ENCODE assay signal across 1 cellular context in the genomic region with DNA sequence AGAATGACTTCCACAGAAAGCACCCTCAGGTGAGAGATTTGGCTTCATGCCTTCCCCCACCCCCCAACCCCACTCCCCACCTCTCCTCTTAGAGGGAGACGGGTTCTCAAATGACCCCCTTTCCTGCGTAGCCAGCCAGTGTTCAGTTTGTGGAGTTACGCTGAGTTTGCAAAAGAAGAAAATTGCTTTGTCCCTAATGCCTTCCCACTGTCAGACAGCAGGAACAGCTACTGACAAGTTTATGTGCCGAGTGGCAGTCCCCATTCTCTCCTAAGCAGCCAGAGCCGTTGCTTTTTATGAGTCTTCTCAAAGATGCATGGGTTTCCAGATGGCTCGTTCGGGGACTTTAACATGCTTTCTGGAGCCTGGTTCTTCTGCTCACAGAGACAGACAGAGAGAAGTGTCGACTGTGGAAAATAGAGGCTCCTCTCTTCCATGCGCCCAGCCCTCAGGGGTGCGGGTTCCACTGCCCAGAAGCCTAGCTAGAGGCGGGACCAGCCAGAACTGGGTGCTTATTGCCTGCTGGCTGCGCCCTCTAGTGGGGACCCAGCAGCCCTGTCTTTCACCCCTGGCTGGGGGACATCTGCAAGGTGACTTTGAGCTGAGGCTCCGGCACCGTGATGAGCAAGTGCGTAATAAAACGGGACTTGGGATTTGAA.
A peak's percentile ranks its signal among the peaks of the same experiment; 100 is the strongest.
TF ChIP-seq lines count a peak whose summit lies in the region.

No MANE protein-coding gene starts in this region.

TF ChIP-seq in HepG2, 621 proteins besides CTCF, POLR2A, EP300 and RAD21 (continued from another document and continues in another):
- TF ChIP-seq, protein P1, sequence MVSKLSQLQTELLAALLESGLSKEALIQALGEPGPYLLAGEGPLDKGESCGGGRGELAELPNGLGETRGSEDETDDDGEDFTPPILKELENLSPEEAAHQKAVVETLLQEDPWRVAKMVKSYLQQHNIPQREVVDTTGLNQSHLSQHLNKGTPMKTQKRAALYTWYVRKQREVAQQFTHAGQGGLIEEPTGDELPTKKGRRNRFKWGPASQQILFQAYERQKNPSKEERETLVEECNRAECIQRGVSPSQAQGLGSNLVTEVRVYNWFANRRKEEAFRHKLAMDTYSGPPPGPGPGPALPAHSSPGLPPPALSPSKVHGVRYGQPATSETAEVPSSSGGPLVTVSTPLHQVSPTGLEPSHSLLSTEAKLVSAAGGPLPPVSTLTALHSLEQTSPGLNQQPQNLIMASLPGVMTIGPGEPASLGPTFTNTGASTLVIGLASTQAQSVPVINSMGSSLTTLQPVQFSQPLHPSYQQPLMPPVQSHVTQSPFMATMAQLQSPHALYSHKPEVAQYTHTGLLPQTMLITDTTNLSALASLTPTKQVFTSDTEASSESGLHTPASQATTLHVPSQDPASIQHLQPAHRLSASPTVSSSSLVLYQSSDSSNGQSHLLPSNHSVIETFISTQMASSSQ (IDR thresholded peaks at IDR 0.05; ENCODE audit: low read depth), result no peak
- TF ChIP-seq, protein P1 (CRISPR knock-in tag; IDR thresholded peaks at IDR 0.05; ENCODE audit: borderline replicate concordance), result no peak
- TF ChIP-seq SP2 (CRISPR knock-in tag; IDR thresholded peaks at IDR 0.05), result no peak
- TF ChIP-seq ZNF460 (CRISPR knock-in tag; IDR thresholded peaks at IDR 0.05; ENCODE audit: borderline replicate concordance), result no peak
- no peak for TF ChIP-seq HNRNPLL (IDR thresholded peaks at IDR 0.05; ENCODE audit: low read depth, low read length, poor library complexity, severe bottlenecking)
- no peak for TF ChIP-seq ZNF326 (CRISPR knock-in tag; IDR thresholded peaks at IDR 0.05; ENCODE audit: borderline replicate concordance)
- TF ChIP-seq ZNF383 (CRISPR knock-in tag; IDR thresholded peaks at IDR 0.05; ENCODE audit: borderline replicate concordance), result no peak
- TF ChIP-seq TCF7L2 (IDR thresholded peaks at IDR 0.05; ENCODE audit: low read depth, low read length), result no peak
- TF ChIP-seq, protein P2, sequence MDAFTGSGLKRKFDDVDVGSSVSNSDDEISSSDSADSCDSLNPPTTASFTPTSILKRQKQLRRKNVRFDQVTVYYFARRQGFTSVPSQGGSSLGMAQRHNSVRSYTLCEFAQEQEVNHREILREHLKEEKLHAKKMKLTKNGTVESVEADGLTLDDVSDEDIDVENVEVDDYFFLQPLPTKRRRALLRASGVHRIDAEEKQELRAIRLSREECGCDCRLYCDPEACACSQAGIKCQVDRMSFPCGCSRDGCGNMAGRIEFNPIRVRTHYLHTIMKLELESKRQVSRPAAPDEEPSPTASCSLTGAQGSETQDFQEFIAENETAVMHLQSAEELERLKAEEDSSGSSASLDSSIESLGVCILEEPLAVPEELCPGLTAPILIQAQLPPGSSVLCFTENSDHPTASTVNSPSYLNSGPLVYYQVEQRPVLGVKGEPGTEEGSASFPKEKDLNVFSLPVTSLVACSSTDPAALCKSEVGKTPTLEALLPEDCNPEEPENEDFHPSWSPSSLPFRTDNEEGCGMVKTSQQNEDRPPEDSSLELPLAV (CRISPR knock-in tag; conservative IDR thresholded peaks at IDR 0.05; ENCODE audit: low read depth), result no peak
- TF ChIP-seq ZNF777 (CRISPR knock-in tag; IDR thresholded peaks at IDR 0.05), result no peak
- TF ChIP-seq PHF21A (CRISPR knock-in tag; IDR thresholded peaks at IDR 0.05), result no peak
- TF ChIP-seq, protein P3, sequence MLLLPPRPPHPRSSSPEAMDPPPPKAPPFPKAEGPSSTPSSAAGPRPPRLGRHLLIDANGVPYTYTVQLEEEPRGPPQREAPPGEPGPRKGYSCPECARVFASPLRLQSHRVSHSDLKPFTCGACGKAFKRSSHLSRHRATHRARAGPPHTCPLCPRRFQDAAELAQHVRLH (CRISPR knock-in tag; IDR thresholded peaks at IDR 0.05; ENCODE audit: borderline replicate concordance, low read depth), result no peak
- TF ChIP-seq RBAK (CRISPR knock-in tag; IDR thresholded peaks at IDR 0.05), result no peak
- TF ChIP-seq, protein P4, sequence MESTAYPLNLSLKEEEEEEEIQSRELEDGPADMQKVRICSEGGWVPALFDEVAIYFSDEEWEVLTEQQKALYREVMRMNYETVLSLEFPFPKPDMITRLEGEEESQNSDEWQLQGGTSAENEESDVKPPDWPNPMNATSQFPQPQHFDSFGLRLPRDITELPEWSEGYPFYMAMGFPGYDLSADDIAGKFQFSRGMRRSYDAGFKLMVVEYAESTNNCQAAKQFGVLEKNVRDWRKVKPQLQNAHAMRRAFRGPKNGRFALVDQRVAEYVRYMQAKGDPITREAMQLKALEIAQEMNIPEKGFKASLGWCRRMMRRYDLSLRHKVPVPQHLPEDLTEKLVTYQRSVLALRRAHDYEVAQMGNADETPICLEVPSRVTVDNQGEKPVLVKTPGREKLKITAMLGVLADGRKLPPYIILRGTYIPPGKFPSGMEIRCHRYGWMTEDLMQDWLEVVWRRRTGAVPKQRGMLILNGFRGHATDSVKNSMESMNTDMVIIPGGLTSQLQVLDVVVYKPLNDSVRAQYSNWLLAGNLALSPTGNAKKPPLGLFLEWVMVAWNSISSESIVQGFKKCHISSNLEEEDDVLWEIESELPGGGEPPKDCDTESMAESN (CRISPR knock-in tag; conservative IDR thresholded peaks at IDR 0.05), result no peak
- TF ChIP-seq NFKB2 (CRISPR knock-in tag; IDR thresholded peaks at IDR 0.05; ENCODE audit: borderline replicate concordance), result peak; percentile 24; the same call in 1 of the 2 replicates
- no peak for TF ChIP-seq POGZ (CRISPR knock-in tag; IDR thresholded peaks at IDR 0.05)
- no peak for TF ChIP-seq ZNF724P (CRISPR knock-in tag; IDR thresholded peaks at IDR 0.05; ENCODE audit: borderline replicate concordance)
- no peak for TF ChIP-seq ZNF878 (CRISPR knock-in tag; IDR thresholded peaks at IDR 0.05)
- TF ChIP-seq MTF2 (CRISPR knock-in tag; IDR thresholded peaks at IDR 0.05; ENCODE audit: borderline replicate concordance), result peak; percentile 88; the same call in 1 of the 2 replicates
- TF ChIP-seq, protein P5, sequence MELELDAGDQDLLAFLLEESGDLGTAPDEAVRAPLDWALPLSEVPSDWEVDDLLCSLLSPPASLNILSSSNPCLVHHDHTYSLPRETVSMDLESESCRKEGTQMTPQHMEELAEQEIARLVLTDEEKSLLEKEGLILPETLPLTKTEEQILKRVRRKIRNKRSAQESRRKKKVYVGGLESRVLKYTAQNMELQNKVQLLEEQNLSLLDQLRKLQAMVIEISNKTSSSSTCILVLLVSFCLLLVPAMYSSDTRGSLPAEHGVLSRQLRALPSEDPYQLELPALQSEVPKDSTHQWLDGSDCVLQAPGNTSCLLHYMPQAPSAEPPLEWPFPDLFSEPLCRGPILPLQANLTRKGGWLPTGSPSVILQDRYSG (CRISPR knock-in tag; IDR thresholded peaks at IDR 0.05), result no peak
- TF ChIP-seq ZNF629 (CRISPR knock-in tag; conservative IDR thresholded peaks at IDR 0.05), result no peak
- TF ChIP-seq MXI1 (IDR thresholded peaks at IDR 0.05; ENCODE audit: borderline replicate concordance, low read depth, low read length), result no peak; the same call in 2 of the 3 replicates
- no peak for TF ChIP-seq HMG20A (CRISPR knock-in tag; IDR thresholded peaks at IDR 0.05; ENCODE audit: borderline replicate concordance)
- TF ChIP-seq POLR2AphosphoS2 (IDR thresholded peaks at IDR 0.05; ENCODE audit: low read depth, low read length), result no peak
- TF ChIP-seq EED (CRISPR knock-in tag; IDR thresholded peaks at IDR 0.05), result no peak
- no peak for TF ChIP-seq SMAD9 (CRISPR knock-in tag; IDR thresholded peaks at IDR 0.05)
- no peak for TF ChIP-seq ZNF703 (CRISPR knock-in tag; IDR thresholded peaks at IDR 0.05; ENCODE audit: borderline replicate concordance)
- TF ChIP-seq ZFX (CRISPR knock-in tag; IDR thresholded peaks at IDR 0.05; ENCODE audit: low read depth), result no peak
- no peak for TF ChIP-seq ZNF563 (CRISPR knock-in tag; IDR thresholded peaks at IDR 0.05)
- TF ChIP-seq ZNF670 (CRISPR knock-in tag; IDR thresholded peaks at IDR 0.05; ENCODE audit: borderline replicate concordance), result no peak
- TF ChIP-seq, protein P6, sequence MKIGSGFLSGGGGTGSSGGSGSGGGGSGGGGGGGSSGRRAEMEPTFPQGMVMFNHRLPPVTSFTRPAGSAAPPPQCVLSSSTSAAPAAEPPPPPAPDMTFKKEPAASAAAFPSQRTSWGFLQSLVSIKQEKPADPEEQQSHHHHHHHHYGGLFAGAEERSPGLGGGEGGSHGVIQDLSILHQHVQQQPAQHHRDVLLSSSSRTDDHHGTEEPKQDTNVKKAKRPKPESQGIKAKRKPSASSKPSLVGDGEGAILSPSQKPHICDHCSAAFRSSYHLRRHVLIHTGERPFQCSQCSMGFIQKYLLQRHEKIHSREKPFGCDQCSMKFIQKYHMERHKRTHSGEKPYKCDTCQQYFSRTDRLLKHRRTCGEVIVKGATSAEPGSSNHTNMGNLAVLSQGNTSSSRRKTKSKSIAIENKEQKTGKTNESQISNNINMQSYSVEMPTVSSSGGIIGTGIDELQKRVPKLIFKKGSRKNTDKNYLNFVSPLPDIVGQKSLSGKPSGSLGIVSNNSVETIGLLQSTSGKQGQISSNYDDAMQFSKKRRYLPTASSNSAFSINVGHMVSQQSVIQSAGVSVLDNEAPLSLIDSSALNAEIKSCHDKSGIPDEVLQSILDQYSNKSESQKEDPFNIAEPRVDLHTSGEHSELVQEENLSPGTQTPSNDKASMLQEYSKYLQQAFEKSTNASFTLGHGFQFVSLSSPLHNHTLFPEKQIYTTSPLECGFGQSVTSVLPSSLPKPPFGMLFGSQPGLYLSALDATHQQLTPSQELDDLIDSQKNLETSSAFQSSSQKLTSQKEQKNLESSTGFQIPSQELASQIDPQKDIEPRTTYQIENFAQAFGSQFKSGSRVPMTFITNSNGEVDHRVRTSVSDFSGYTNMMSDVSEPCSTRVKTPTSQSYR (CRISPR knock-in tag; IDR thresholded peaks at IDR 0.05; ENCODE audit: borderline replicate concordance), result no peak
- peak; percentile 55; the same call in 1 of the 2 replicates for TF ChIP-seq KDM2A (CRISPR knock-in tag; IDR thresholded peaks at IDR 0.05; ENCODE audit: borderline replicate concordance, low read depth)
- peak; percentile 45; the same call in 1 of the 2 replicates for TF ChIP-seq CBX5 (CRISPR knock-in tag; IDR thresholded peaks at IDR 0.05; ENCODE audit: borderline replicate concordance)
- no peak for TF ChIP-seq HMGA1 (CRISPR knock-in tag; conservative IDR thresholded peaks at IDR 0.05)
- TF ChIP-seq, protein P7, sequence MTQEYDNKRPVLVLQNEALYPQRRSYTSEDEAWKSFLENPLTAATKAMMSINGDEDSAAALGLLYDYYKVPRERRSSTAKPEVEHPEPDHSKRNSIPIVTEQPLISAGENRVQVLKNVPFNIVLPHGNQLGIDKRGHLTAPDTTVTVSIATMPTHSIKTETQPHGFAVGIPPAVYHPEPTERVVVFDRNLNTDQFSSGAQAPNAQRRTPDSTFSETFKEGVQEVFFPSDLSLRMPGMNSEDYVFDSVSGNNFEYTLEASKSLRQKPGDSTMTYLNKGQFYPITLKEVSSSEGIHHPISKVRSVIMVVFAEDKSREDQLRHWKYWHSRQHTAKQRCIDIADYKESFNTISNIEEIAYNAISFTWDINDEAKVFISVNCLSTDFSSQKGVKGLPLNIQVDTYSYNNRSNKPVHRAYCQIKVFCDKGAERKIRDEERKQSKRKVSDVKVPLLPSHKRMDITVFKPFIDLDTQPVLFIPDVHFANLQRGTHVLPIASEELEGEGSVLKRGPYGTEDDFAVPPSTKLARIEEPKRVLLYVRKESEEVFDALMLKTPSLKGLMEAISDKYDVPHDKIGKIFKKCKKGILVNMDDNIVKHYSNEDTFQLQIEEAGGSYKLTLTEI (CRISPR knock-in tag; conservative IDR thresholded peaks at IDR 0.05), result no peak
- TF ChIP-seq ARNT2 (CRISPR knock-in tag; IDR thresholded peaks at IDR 0.05; ENCODE audit: low read depth), result no peak
- TF ChIP-seq NBN (conservative IDR thresholded peaks at IDR 0.05), result no peak
- TF ChIP-seq, protein P8, sequence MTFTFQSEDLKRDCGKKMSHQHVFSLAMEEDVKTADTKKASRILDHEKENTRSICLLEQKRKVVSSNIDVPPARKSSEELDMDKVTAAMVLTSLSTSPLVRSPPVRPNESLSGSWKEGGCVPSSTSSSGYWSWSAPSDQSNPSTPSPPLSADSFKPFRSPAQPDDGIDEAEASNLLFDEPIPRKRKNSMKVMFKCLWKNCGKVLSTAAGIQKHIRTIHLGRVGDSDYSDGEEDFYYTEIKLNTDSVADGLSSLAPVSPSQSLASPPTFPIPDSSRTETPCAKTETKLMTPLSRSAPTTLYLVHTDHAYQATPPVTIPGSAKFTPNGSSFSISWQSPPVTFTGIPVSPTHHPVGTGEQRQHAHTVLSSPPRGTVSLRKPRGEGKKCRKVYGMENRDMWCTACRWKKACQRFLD (CRISPR knock-in tag; IDR thresholded peaks at IDR 0.05; ENCODE audit: borderline replicate concordance), result no peak
